7 cellular contexts compared by ENCODE assay signal in the genomic region with DNA sequence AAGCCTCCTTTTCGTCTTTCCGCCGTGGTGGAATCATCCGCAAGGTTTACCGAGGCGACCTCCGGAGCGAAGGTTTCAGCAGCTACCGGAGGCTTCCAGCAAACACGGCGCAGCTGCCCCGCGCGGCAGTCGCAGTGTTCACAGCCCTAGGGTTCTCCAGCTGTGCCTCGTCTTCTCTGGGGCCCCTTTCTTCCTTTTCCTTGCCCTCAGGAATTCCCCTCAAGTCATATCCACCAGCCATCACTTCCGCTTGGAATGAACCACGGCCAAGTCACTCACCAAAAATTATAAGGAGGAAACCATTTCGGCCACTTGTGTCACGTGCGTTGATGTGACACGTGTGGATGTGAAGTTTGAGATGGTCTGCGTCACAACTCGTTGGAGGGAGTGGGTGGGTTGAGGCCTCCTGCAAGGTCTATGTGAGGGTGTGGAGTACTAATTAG. TPM values are rescaled to one million over a fixed set of nuclear protein-coding genes. Genes with fewer than 3 reads are reported as not detected.
DNase-seq lines count a peak whose midpoint lies in the region; ATAC-seq and TF ChIP-seq lines count a peak whose summit lies in the region.

No MANE protein-coding gene starts in this region.

- peak overlapping the region; percentile 29 for H3K4me3 ChIP-seq in neural progenitor cell

- H3K36me3 ChIP-seq in neural progenitor cell, result no peaks in the 10 kb centered on the region

- H3K36me3 Mint-ChIP-seq in neural progenitor cell, result no peaks in the 10 kb centered on the region

- no peaks in the 10 kb centered on the region for H3K9me3 ChIP-seq in neural progenitor cell (ENCODE audit: low read depth)

- H3K27ac ChIP-seq in epithelial cell of prostate (peak overlapping the region; percentile 77), neural progenitor cell (no peak overlapping the region)

- H3K4me3 Mint-ChIP-seq in neural progenitor cell, result peak overlapping the region; percentile 82

- H3K9ac ChIP-seq in neural progenitor cell, result no peak overlapping the region

- peaks cover 27% of the 10 kb centered on the region for H3F3A ChIP-seq in neural progenitor cell (ENCODE audit: low read depth)

- H4K20me1 ChIP-seq in neural progenitor cell (ENCODE audit: low read depth), result peaks cover 13% of the 10 kb centered on the region

- no peak overlapping the region for H3K27ac Mint-ChIP-seq in neural progenitor cell

- TF ChIP-seq CTCF in neural progenitor cell (IDR thresholded peaks at IDR 0.05), result no peak

- peaks cover 5% of the 10 kb centered on the region for H3K27me3 Mint-ChIP-seq in neural progenitor cell (ENCODE audit: insufficient read depth, low read depth)

- peak; percentile 34 for DNase-seq in activated CD4-positive, CD25-positive, alpha-beta regulatory T cell treated with anti-CD3 and anti-CD28 coated beads, Interleukin-2, amount 50 U/mL, for 16 hours (ENCODE audit: low read depth, low spot score)
- DNase-seq in epithelial cell of prostate (ENCODE audit: low read depth, low spot score) (no peak), neural progenitor cell (ENCODE audit: low spot score) (no peak), ureter (ENCODE audit: low spot score) (peak; percentile 66), NCI-H2029 treated with DMSO at 0.1 percent for 48 hours (lab: John Stamatoyannopoulos, UW) (no peak)

- peak; percentile 30 for ATAC-seq in GM18909 (IDR thresholded peaks at IDR 0.05; ENCODE audit: poor library complexity, unreplicated experiment)
- peak; percentile 17 for ATAC-seq in HG03060 (IDR thresholded peaks at IDR 0.05; ENCODE audit: low read depth, unreplicated experiment)

- H2AFZ ChIP-seq in neural progenitor cell (replicated peaks), result peak overlapping the region; percentile 54

- H3K79me2 ChIP-seq in neural progenitor cell (ENCODE audit: low read depth), result no peaks in the 10 kb centered on the region

- peaks cover 4% of the 10 kb centered on the region for H3K4me1 ChIP-seq in neural progenitor cell

- H3K9me3 Mint-ChIP-seq in neural progenitor cell, result no peaks in the 10 kb centered on the region

- H3K4me1 Mint-ChIP-seq in neural progenitor cell, result peaks cover 9% of the 10 kb centered on the region

- peaks cover 46% of the 10 kb centered on the region for H3K27me3 ChIP-seq in neural progenitor cell

- peak overlapping the region; percentile 68 for H3K4me2 ChIP-seq in neural progenitor cell

RNA-seq across cellular contexts. Expression of gene ERN1, which starts 0.6 kb away (rescaled TPM):
- total RNA-seq in neural progenitor cell (ENCODE audit: low replicate concordance) (2.4 and 4.3 TPM in 2 replicates), ureter (49.2 TPM)

Comparison
In these comparisons a context has a peak if more than half of its experiments do, and no peak if none do; other contexts are left out.
1. DNase-seq: peak in activated CD4-positive, CD25-positive, alpha-beta regulatory T cell treated with anti-CD3 and anti-CD28 coated beads, Interleukin-2, amount 50 U/mL, for 16 hours (single experiment) and ureter (single experiment); none in epithelial cell of prostate (single experiment), neural progenitor cell (single experiment) and NCI-H2029 treated with DMSO at 0.1 percent for 48 hours (single experiment).